ENCODE assay signal across 14 cellular contexts in the genomic region with DNA sequence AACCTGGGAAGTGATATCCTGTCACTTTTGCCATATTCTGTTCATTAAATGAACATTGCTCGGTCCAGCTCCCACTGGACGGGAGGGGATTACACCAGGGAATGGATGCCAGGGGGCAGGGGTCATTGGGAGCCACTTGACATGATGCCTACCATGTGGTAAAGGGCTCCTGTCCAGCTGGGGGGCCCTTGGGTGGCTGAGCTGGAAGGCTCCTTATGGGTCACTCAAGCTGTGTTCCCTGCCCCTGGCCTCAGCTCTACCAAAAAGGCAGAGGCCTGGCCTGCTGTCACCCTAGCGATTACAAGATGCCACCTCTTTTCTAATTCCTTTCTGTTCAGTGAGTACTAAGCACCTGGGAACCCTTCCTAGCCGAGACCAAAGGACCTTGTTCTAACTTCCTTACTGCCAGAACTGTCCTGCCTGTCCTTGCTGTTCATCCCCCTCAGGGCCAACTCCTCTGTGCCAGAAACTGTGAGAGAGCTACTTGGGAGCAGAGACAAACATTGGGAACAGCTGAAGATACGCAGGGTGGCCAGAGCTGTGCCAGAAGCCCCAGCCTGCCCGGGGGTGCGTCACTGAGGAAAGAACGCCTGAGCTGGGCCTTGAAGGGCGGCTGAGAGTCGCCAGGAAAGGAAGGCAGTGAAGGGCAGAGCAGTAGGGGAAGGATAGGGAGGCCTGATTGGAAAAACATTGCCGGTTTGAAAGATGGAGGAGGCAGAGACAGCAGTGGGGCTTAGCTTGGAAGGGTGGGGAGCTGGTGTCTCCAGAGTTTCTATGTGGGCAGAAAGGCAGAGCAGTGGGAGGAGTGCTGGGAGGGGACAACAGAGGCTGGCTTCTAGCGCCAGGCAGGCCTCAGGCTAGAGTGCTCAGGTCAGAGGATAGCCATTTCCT. TPM values are rescaled to one million over a fixed set of nuclear protein-coding genes. Genes with fewer than 3 reads are reported as not detected.
DNase-seq lines count a peak whose midpoint lies in the region; ATAC-seq, FAIRE-seq and TF ChIP-seq lines count a peak whose summit lies in the region.
"Had no signal": no experiment of that assay in that cellular context is flagged by ENCODE, and none has a peak within 500 bp of the region (broad histone marks: within the 10 kb centered on the region; RNA-seq: fewer than 3 reads in every experiment).

No MANE protein-coding gene starts in this region.

- H3K27ac ChIP-seq in BLaER1 (peak overlapping the region; percentile 40), HEK293 (ENCODE audit: extremely low read depth, low read depth, low read length) (no peak overlapping the region)
- H3K27ac ChIP-seq: esophagus muscularis mucosa, gastroesophageal sphincter, transverse colon had no signal

- no peaks in the 10 kb centered on the region for H3K9me3 ChIP-seq in BLaER1
- no peaks in the 10 kb centered on the region for H3K9me3 ChIP-seq in HEK293 (ENCODE audit: control insufficient read depth, insufficient read depth, low read depth, low read length)
- H3K9me3 ChIP-seq: esophagus muscularis mucosa, gastroesophageal sphincter, transverse colon had no signal

- H3K36me3 ChIP-seq in BLaER1 (no peaks in the 10 kb centered on the region), HEK293 (ENCODE audit: control insufficient read depth in 2 of 2, insufficient read depth in 1 of 2, low read length in 2 of 2) (no peaks in the 10 kb centered on the region)
- H3K36me3 ChIP-seq: esophagus muscularis mucosa, gastroesophageal sphincter, transverse colon had no signal

- no peaks in the 10 kb centered on the region for H4K20me1 ChIP-seq in BLaER1

- H3K27ac Mint-ChIP-seq in dendritic cell treated with granulocyte-macrophage colony-stimulating factor and Interleukin-4, amounts not matched to agents 40 ng/mL and 50 ng/mL, for 4 days: peak overlapping the region; percentile 86
- H3K27ac Mint-ChIP-seq: activated B cell treated with CpG ODN at 0.5 μM for 24 hours, nephron had no signal

- DNase-seq in posterior vena cava (ENCODE audit: low spot score) (peak; percentile 77), D341Med (ENCODE audit: low spot score) (no peak), SHP77 treated with DMSO at 0.1 percent for 48 hours (lab: John Stamatoyannopoulos, UW) (no peak), GM12892 (ENCODE audit: insufficient read length) (no peak)

- peaks cover 31% of the 10 kb centered on the region for H3K4me1 ChIP-seq in BLaER1
- H3K4me1 ChIP-seq in HEK293 (ENCODE audit: control insufficient read depth, insufficient read depth, low read length): no peaks in the 10 kb centered on the region
- H3K4me1 ChIP-seq: gastroesophageal sphincter, transverse colon had no signal

- POLR2A ChIA-PET in HEK293 (lab: Yijun Ruan, JAX): no interaction called here

- no peaks in the 10 kb centered on the region for H3K9me3 Mint-ChIP-seq in dendritic cell treated with granulocyte-macrophage colony-stimulating factor and Interleukin-4, amounts not matched to agents 40 ng/mL and 50 ng/mL, for 4 days
- H3K9me3 Mint-ChIP-seq: activated B cell treated with CpG ODN at 0.5 μM for 24 hours; central memory CD8-positive, alpha-beta T cell; nephron had no signal

- peak overlapping the region; percentile 70 for H3K4me2 ChIP-seq in BLaER1

- CTCF ChIA-PET in HEK293 (lab: Yijun Ruan, JAX): interaction anchor here (0.5 to 3.8 kb wide), 28 partner anchors 9 to 516 kb away, joined by 3 to 63 read pairs (median 4); no protein-coding TSS in a partner anchor

- peaks cover 41% of the 10 kb centered on the region for H3K4me1 Mint-ChIP-seq in dendritic cell treated with granulocyte-macrophage colony-stimulating factor and Interleukin-4, amounts not matched to agents 40 ng/mL and 50 ng/mL, for 4 days (ENCODE audit: low read depth)
- H3K4me1 Mint-ChIP-seq: nephron had no signal

- H3K9ac ChIP-seq in BLaER1: no peak overlapping the region

- ATAC-seq in HG02588 (IDR thresholded peaks at IDR 0.05; ENCODE audit: unreplicated experiment): no peak

- no peak for TF ChIP-seq CTCF in HEK293 (tag by site-specific recombination; IDR thresholded peaks at IDR 0.05)

- intact Hi-C loops in dendritic cell treated with granulocyte-macrophage colony-stimulating factor and Interleukin-4, amounts not matched to agents 40 ng/mL and 50 ng/mL, for 4 days (cut with micrococcal nuclease): loop anchor here (10.0 kb wide), 1 partner anchor 77 kb away; no protein-coding TSS in a partner anchor
- intact Hi-C loops in posterior vena cava (cut with DNase I): loop anchor here in 1 of 2 donors (5.0 to 10.0 kb wide), 2 partner anchors 65 to 513 kb away; no protein-coding TSS in a partner anchor

- H3K4me3 ChIP-seq in BLaER1 (no peak overlapping the region), HEK293 (ENCODE audit: low read depth, low read length) (no peak overlapping the region)
- H3K4me3 ChIP-seq: esophagus muscularis mucosa, gastroesophageal sphincter, transverse colon had no signal

- no peaks in the 10 kb centered on the region for H3K27me3 Mint-ChIP-seq in dendritic cell treated with granulocyte-macrophage colony-stimulating factor and Interleukin-4, amounts not matched to agents 40 ng/mL and 50 ng/mL, for 4 days
- H3K27me3 Mint-ChIP-seq: activated B cell treated with CpG ODN at 0.5 μM for 24 hours; central memory CD8-positive, alpha-beta T cell had no signal

- TF ChIP-seq POLR2A in GM12892 (IDR thresholded peaks at IDR 0.05; ENCODE audit: low read depth, low read length): no peak

- FAIRE-seq in GM12892 (lab: Jason Lieb, UNC): no peak

- no peak overlapping the region for H3K4me3 Mint-ChIP-seq in dendritic cell treated with granulocyte-macrophage colony-stimulating factor and Interleukin-4, amounts not matched to agents 40 ng/mL and 50 ng/mL, for 4 days
- H3K4me3 Mint-ChIP-seq: activated B cell treated with CpG ODN at 0.5 μM for 24 hours; central memory CD8-positive, alpha-beta T cell; nephron had no signal

- peaks cover 14% of the 10 kb centered on the region for H3K36me3 Mint-ChIP-seq in dendritic cell treated with granulocyte-macrophage colony-stimulating factor and Interleukin-4, amounts not matched to agents 40 ng/mL and 50 ng/mL, for 4 days (ENCODE audit: low read depth)

- H3K27me3 ChIP-seq in BLaER1: no peaks in the 10 kb centered on the region
- H3K27me3 ChIP-seq: esophagus muscularis mucosa, gastroesophageal sphincter, transverse colon had no signal

TF ChIP-seq in HEK293, 187 proteins besides CTCF, POLR2A, EP300 and RAD21 (continues in another document):
- TF ChIP-seq EGR2 (tag by site-specific recombination; IDR thresholded peaks at IDR 0.05; ENCODE audit: low read depth) (peak; percentile 50; the same call in 1 of the 2 replicates), ZNF335 (tag by site-specific recombination; conservative IDR thresholded peaks at IDR 0.05) (no peak), ZNF707 (tag by site-specific recombination; IDR thresholded peaks at IDR 0.05) (no peak), ZNF785 (tag by site-specific recombination; IDR thresholded peaks at IDR 0.05) (no peak), ZNF24 (tag by site-specific recombination; IDR thresholded peaks at IDR 0.05) (no peak), GLIS1 (tag by site-specific recombination; IDR thresholded peaks at IDR 0.05) (no peak), GLI2 (tag by site-specific recombination; IDR thresholded peaks at IDR 0.05; ENCODE audit: borderline replicate concordance, low read depth) (no peak), ZNF10 (tag by site-specific recombination; IDR thresholded peaks at IDR 0.05) (no peak), ZNF394 (tag by site-specific recombination; IDR thresholded peaks at IDR 0.05; ENCODE audit: borderline replicate concordance) (no peak), ZFHX2 (tag by site-specific recombination; conservative IDR thresholded peaks at IDR 0.05) (peak; percentile 55), GLIS2 (tag by site-specific recombination; IDR thresholded peaks at IDR 0.05) (no peak), ZNF549 (tag by site-specific recombination; IDR thresholded peaks at IDR 0.05) (no peak), ZNF266 (tag by site-specific recombination; IDR thresholded peaks at IDR 0.05; ENCODE audit: low read depth) (no peak), TCF7L2 (IDR thresholded peaks at IDR 0.05; ENCODE audit: borderline replicate concordance, low read depth, low read length) (no peak)
- TF ChIP-seq, protein P1, sequence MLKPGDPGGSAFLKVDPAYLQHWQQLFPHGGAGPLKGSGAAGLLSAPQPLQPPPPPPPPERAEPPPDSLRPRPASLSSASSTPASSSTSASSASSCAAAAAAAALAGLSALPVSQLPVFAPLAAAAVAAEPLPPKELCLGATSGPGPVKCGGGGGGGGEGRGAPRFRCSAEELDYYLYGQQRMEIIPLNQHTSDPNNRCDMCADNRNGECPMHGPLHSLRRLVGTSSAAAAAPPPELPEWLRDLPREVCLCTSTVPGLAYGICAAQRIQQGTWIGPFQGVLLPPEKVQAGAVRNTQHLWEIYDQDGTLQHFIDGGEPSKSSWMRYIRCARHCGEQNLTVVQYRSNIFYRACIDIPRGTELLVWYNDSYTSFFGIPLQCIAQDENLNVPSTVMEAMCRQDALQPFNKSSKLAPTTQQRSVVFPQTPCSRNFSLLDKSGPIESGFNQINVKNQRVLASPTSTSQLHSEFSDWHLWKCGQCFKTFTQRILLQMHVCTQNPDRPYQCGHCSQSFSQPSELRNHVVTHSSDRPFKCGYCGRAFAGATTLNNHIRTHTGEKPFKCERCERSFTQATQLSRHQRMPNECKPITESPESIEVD (tag by site-specific recombination; IDR thresholded peaks at IDR 0.05): no peak
- TF ChIP-seq, protein P2, sequence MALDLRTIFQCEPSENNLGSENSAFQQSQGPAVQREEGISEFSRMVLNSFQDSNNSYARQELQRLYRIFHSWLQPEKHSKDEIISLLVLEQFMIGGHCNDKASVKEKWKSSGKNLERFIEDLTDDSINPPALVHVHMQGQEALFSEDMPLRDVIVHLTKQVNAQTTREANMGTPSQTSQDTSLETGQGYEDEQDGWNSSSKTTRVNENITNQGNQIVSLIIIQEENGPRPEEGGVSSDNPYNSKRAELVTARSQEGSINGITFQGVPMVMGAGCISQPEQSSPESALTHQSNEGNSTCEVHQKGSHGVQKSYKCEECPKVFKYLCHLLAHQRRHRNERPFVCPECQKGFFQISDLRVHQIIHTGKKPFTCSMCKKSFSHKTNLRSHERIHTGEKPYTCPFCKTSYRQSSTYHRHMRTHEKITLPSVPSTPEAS (tag by site-specific recombination; IDR thresholded peaks at IDR 0.05): no peak

RNA-seq across cellular contexts. Expression of gene UVRAG, which starts 12.7 kb away (rescaled TPM):
- 10 to 100 TPM; 27.0 to 27.8 TPM for total RNA-seq in posterior vena cava
- 34.1 TPM for polyA plus RNA-seq in GM12892 (2012; ENCODE audit: missing spikeins)

RNA-seq across cellular contexts. Expression of gene DGAT2, which starts 33.7 kb away (rescaled TPM):
- 1 to 10 TPM; 2.1 to 3.4 TPM for total RNA-seq in posterior vena cava
- 11.6 TPM for polyA plus RNA-seq in GM12892 (2012; ENCODE audit: missing spikeins)
